ENCODE assay signal across 8 cellular contexts in genomic region chr13:95762626-95763025, GRCh38.
DNase-seq lines count a peak whose midpoint lies in the region; ATAC-seq and TF ChIP-seq lines count a peak whose summit lies in the region.
"Not testable (repeated sequence)": the region's sequence is repeated elsewhere in the genome, so short reads cannot be mapped to it uniquely, and the experiment has no call there.

No MANE protein-coding gene starts in this region.

- not testable (repeated sequence) for TF ChIP-seq CTCF in GM23338 (conservative IDR thresholded peaks at IDR 0.05; ENCODE audit: low read depth in 2 of 2)

- H2AFZ ChIP-seq in GM23338: not testable (repeated sequence)

- H3K79me2 ChIP-seq in GM23338 (replicated peaks; ENCODE audit: insufficient read depth): not testable (repeated sequence)

- H3K9me2 ChIP-seq in GM23338 (ENCODE audit: insufficient read depth): not testable (repeated sequence)

- in situ Hi-C loops in HAP-1 (cut with MboI; ENCODE audit: low sequenced_read_pairs): not testable (repeated sequence)

- H3K27me3 Mint-ChIP-seq in GM23338 (ENCODE audit: insufficient read depth, low read depth, poor library complexity); activated naive CD4-positive, alpha-beta T cell treated with anti-CD3 and anti-CD28 coated beads, Interleukin-2, amount 50 U/mL, for 24 hours: not testable (repeated sequence)

- not testable (repeated sequence) for H3K4me1 Mint-ChIP-seq in GM23338; activated naive CD4-positive, alpha-beta T cell treated with anti-CD3 and anti-CD28 coated beads, Interleukin-2, amount 50 U/mL, for 24 hours

- not testable (repeated sequence) for H3K9me3 Mint-ChIP-seq in GM23338; activated naive CD4-positive, alpha-beta T cell treated with anti-CD3 and anti-CD28 coated beads, Interleukin-2, amount 50 U/mL, for 24 hours

- H3K4me3 Mint-ChIP-seq in GM23338; activated naive CD4-positive, alpha-beta T cell treated with anti-CD3 and anti-CD28 coated beads, Interleukin-2, amount 50 U/mL, for 24 hours: not testable (repeated sequence)

- not testable (repeated sequence) for H3K27me3 ChIP-seq in GM23338 (ENCODE audit: insufficient read depth); HAP-1 (ENCODE audit: low read depth)

- H3K36me3 Mint-ChIP-seq in GM23338 (ENCODE audit: low read depth): not testable (repeated sequence)
- peaks cover 30% of the 10 kb centered on the region for H3K36me3 Mint-ChIP-seq in activated naive CD4-positive, alpha-beta T cell treated with anti-CD3 and anti-CD28 coated beads, Interleukin-2, amount 50 U/mL, for 24 hours

- 0 out of 2 replicates have a peak overlapping the region, but pooled peaks have one; percentile 27 for H3K27ac Mint-ChIP-seq in GM23338
- H3K27ac Mint-ChIP-seq in activated naive CD4-positive, alpha-beta T cell treated with anti-CD3 and anti-CD28 coated beads, Interleukin-2, amount 50 U/mL, for 24 hours: peak overlapping the region; percentile 17

- not testable (repeated sequence) for H3K27ac ChIP-seq in GM23338 (ENCODE audit: low read depth)

- DNase-seq in Ammon's horn (ENCODE audit: low spot score) (peak; percentile 47), HAP-1 (ENCODE audit: low spot score in 2 of 2) (peak; percentile 23), globus pallidus (ENCODE audit: low spot score) (peak; percentile 37), medulla oblongata (ENCODE audit: extremely low spot score) (peak; percentile 60), midbrain (lab: John Stamatoyannopoulos, UW) (peak; percentile 31), pons (ENCODE audit: low spot score) (peak; percentile 74)
- DNase-seq in GM23338 (ENCODE audit: low spot score): not testable (repeated sequence)

- H3K36me3 ChIP-seq in GM23338 (ENCODE audit: insufficient read depth); HAP-1 (replicated peaks): not testable (repeated sequence)

- not testable (repeated sequence) for H3F3A ChIP-seq in GM23338 (replicated peaks; ENCODE audit: low read depth)

- not testable (repeated sequence) for H3K4me2 ChIP-seq in GM23338

- not testable (repeated sequence) for H3K4me3 ChIP-seq in GM23338, HAP-1

- not testable (repeated sequence) for ATAC-seq in GM23338

- H4K20me1 ChIP-seq in GM23338 (replicated peaks; ENCODE audit: insufficient read depth): not testable (repeated sequence)

- not testable (repeated sequence) for H3K4me1 ChIP-seq in GM23338 (ENCODE audit: insufficient read depth); HAP-1

- not testable (repeated sequence) for H3K9me3 ChIP-seq in HAP-1
